In the genomic region with DNA sequence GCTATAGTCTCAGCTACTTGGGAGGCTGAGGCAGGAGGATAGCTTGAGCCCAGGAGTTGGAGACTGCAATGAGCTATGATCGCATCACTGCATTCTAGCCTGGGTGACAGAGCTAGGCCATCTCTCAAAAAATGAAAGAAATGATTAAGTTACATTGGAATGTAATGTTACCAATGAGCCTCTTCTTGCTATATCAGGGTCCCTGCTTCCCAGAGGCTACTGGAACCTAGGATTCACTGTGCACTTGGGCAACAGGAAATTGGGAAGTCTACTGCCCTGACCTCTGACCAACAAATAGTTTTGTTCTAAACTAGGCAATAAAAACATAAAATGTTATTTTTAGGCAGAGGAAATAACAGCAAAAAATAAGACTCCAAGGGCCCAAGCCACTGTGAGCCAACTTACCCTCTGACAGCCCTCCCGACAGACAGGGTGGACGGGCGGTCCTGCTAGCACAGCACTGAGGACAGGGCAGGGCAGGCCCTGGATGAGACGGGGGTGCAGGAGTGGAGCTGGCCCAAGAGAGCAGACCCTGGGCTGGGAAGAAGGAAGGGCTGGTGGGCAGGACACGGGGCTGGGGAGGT, we compare ENCODE assay signal across 1 cellular context.
A peak's percentile ranks its signal among the peaks of the same experiment; 100 is the strongest.
TF ChIP-seq lines count a peak whose summit lies in the region.

No MANE protein-coding gene starts in this region.

TF ChIP-seq in liver, 16 proteins besides CTCF, POLR2A, EP300 and RAD21 (continued from another document):
- TF ChIP-seq REST (IDR thresholded peaks at IDR 0.05) (peak; percentile 19), TAF1 (conservative IDR thresholded peaks at IDR 0.05) (no peak), JUND (IDR thresholded peaks at IDR 0.05) (no peak)
- TF ChIP-seq, protein P1, sequence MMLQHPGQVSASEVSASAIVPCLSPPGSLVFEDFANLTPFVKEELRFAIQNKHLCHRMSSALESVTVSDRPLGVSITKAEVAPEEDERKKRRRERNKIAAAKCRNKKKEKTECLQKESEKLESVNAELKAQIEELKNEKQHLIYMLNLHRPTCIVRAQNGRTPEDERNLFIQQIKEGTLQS (IDR thresholded peaks at IDR 0.05): no peak
